In the genomic region with DNA sequence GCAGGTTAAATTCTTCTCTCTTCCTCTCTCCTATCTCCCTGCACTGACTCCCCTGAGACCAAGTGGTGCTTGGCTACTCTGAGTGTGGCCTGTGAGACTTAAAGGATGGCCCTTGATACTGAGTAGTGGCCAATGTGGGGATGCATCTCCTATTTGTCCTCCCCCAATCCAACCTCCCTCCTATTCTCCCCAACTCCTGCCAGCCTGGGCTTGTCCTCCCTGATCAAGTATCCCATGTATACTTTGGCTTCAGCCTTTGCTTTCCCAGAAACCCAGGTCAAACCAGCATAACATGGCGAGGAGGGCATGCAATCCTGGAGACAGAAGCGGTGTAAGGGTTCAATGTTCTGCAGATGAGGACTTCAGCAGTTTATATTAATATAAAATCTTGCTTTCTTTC, we compare ENCODE assay signal across 18 cellular contexts.
DNase-seq lines count a peak whose midpoint lies in the region; ATAC-seq and TF ChIP-seq lines count a peak whose summit lies in the region.
"Had no signal": no experiment of that assay in that cellular context is flagged by ENCODE, and none has a peak within 500 bp of the region (broad histone marks: within the 10 kb centered on the region; RNA-seq: fewer than 3 reads in every experiment).

No MANE protein-coding gene starts in this region.

- no peak for ATAC-seq in activated CD8-positive, alpha-beta memory T cell treated with anti-CD3 and anti-CD28 coated beads, Interleukin-2, amount 10 ng/mL, durations not matched to agents 7 days and 5 days
- ATAC-seq in lung (ENCODE audit: insufficient read depth, low FRiP score): no peak
- ATAC-seq in stimulated activated memory B cell treated with anti-CD40 and anti-IgM and Interleukin-4, amounts not matched to agents 10 μg/mL and 1 μg/mL and 100 μg/mL, for 72 hours: no peak
- ATAC-seq: A549; CD8-positive, alpha-beta T cell had no signal

- no peaks in the 10 kb centered on the region for H3K9me3 Mint-ChIP-seq in activated CD8-positive, alpha-beta memory T cell treated with anti-CD3 and anti-CD28 coated beads, Interleukin-2, amount 10 ng/mL, durations not matched to agents 7 days and 5 days (ENCODE audit: low read depth)
- H3K9me3 Mint-ChIP-seq in stimulated activated memory B cell treated with anti-CD40 and anti-IgM and Interleukin-4, amounts not matched to agents 10 μg/mL and 1 μg/mL and 100 μg/mL, for 72 hours: no peaks in the 10 kb centered on the region
- H3K9me3 Mint-ChIP-seq: CD4-positive, alpha-beta T cell; CD8-positive, alpha-beta T cell had no signal

- H3K27ac Mint-ChIP-seq in activated CD8-positive, alpha-beta memory T cell treated with anti-CD3 and anti-CD28 coated beads, Interleukin-2, amount 10 ng/mL, durations not matched to agents 7 days and 5 days: no peak overlapping the region
- no peak overlapping the region for H3K27ac Mint-ChIP-seq in stimulated activated memory B cell treated with anti-CD40 and anti-IgM and Interleukin-4, amounts not matched to agents 10 μg/mL and 1 μg/mL and 100 μg/mL, for 72 hours
- H3K27ac Mint-ChIP-seq: B cell; CD4-positive, alpha-beta T cell; CD8-positive, alpha-beta T cell had no signal

- H3K27me3 ChIP-seq in esophagus muscularis mucosa (peaks cover 0 to 11% (median 0%) of the 10 kb centered on the region in 4 donors), lung (ENCODE audit: control insufficient read depth, insufficient read depth) (no peaks in the 10 kb centered on the region)
- H3K27me3 ChIP-seq: BLaER1 treated with 17β-estradiol and CSF1 and Interleukin-3, amounts not matched to agents 10 nM and 100 nM had no signal

- TF ChIP-seq CTCF in esophagus muscularis mucosa (IDR thresholded peaks at IDR 0.05): no peak
- TF ChIP-seq CTCF in lung (IDR thresholded peaks at IDR 0.05; ENCODE audit: control extremely low read depth, extremely low read depth): no peak

- TF ChIP-seq POLR2A in esophagus muscularis mucosa (IDR thresholded peaks at IDR 0.05; ENCODE audit: low read depth): no peak

- intact Hi-C loops in esophagus muscularis mucosa (cut with DNase I): no loop called here

- DNase-seq in activated CD8-positive, alpha-beta memory T cell treated with anti-CD3 and anti-CD28 coated beads, Interleukin-2, amount 10 ng/mL, durations not matched to agents 7 days and 5 days: peak; percentile 18
- no peak for DNase-seq in activated CD8-positive, alpha-beta memory T cell treated with anti-CD3 and anti-CD28 coated beads, Interleukin-2, amount 50 U/mL, for 48 hours
- DNase-seq in esophagus muscularis mucosa (ENCODE audit: extremely low spot score) (peak; percentile 77), lung (ENCODE audit: low spot score) (peak; percentile 11), caudate nucleus (lab: John Stamatoyannopoulos, UW) (no peak)
- DNase-seq: AML-193; Caco-2; Calu3; CD4-positive, alpha-beta T cell; CD8-positive, alpha-beta T cell; DMS79 treated with DMSO at 0.1 percent for 48 hours; GF-D8 had no signal

- H3K9me3 ChIP-seq in esophagus muscularis mucosa: no peaks in the 10 kb centered on the region
- peaks cover 0 to 3% of the 10 kb centered on the region in 2 donors for H3K9me3 ChIP-seq in lung (ENCODE audit: control insufficient read depth in 2 of 2, insufficient read depth in 1 of 2, low read length in 1 of 2)
- H3K9me3 ChIP-seq: A549; BLaER1 treated with 17β-estradiol and CSF1 and Interleukin-3, amounts not matched to agents 10 nM and 100 nM; Caco-2 had no signal

- no peaks in the 10 kb centered on the region for H3K36me3 Mint-ChIP-seq in activated CD8-positive, alpha-beta memory T cell treated with anti-CD3 and anti-CD28 coated beads, Interleukin-2, amount 10 ng/mL, durations not matched to agents 7 days and 5 days
- no peaks in the 10 kb centered on the region for H3K36me3 Mint-ChIP-seq in stimulated activated memory B cell treated with anti-CD40 and anti-IgM and Interleukin-4, amounts not matched to agents 10 μg/mL and 1 μg/mL and 100 μg/mL, for 72 hours
- H3K36me3 Mint-ChIP-seq: CD8-positive, alpha-beta T cell had no signal

- CTCF ChIA-PET in activated CD8-positive, alpha-beta memory T cell treated with anti-CD3 and anti-CD28 coated beads, Interleukin-2, amount 10 ng/mL, durations not matched to agents 7 days and 5 days (lab: Charles Lee): no interaction called here

- no peak overlapping the region for H3K4me3 ChIP-seq in esophagus muscularis mucosa
- no peak overlapping the region for H3K4me3 ChIP-seq in lung
- H3K4me3 ChIP-seq: A549; BLaER1 treated with 17β-estradiol and CSF1 and Interleukin-3, amounts not matched to agents 10 nM and 100 nM had no signal

- H3K4me1 ChIP-seq in esophagus muscularis mucosa (no peaks in the 10 kb centered on the region), lung (ENCODE audit: control insufficient read depth in 2 of 2, insufficient read depth in 2 of 2, low read length in 2 of 2) (no peaks in the 10 kb centered on the region)
- H3K4me1 ChIP-seq: A549, Caco-2 had no signal

- no peaks in the 10 kb centered on the region for H3K36me3 ChIP-seq in esophagus muscularis mucosa
- H3K36me3 ChIP-seq in lung (ENCODE audit: control insufficient read depth in 2 of 2, insufficient read depth in 2 of 2, low read length in 2 of 2): no peaks in the 10 kb centered on the region
- H3K36me3 ChIP-seq: BLaER1 treated with 17β-estradiol and CSF1 and Interleukin-3, amounts not matched to agents 10 nM and 100 nM had no signal

- H3K4me3 Mint-ChIP-seq in activated CD8-positive, alpha-beta memory T cell treated with anti-CD3 and anti-CD28 coated beads, Interleukin-2, amount 10 ng/mL, durations not matched to agents 7 days and 5 days: no peak overlapping the region
- no peak overlapping the region for H3K4me3 Mint-ChIP-seq in stimulated activated memory B cell treated with anti-CD40 and anti-IgM and Interleukin-4, amounts not matched to agents 10 μg/mL and 1 μg/mL and 100 μg/mL, for 72 hours
- H3K4me3 Mint-ChIP-seq: B cell; CD4-positive, alpha-beta T cell; CD8-positive, alpha-beta T cell had no signal

- no peak for TF ChIP-seq EP300 in esophagus muscularis mucosa (IDR thresholded peaks at IDR 0.05)

- peaks cover 4% of the 10 kb centered on the region for H3K4me1 Mint-ChIP-seq in activated CD8-positive, alpha-beta memory T cell treated with anti-CD3 and anti-CD28 coated beads, Interleukin-2, amount 10 ng/mL, durations not matched to agents 7 days and 5 days
- no peaks in the 10 kb centered on the region for H3K4me1 Mint-ChIP-seq in stimulated activated memory B cell treated with anti-CD40 and anti-IgM and Interleukin-4, amounts not matched to agents 10 μg/mL and 1 μg/mL and 100 μg/mL, for 72 hours
- H3K4me1 Mint-ChIP-seq: B cell had no signal

- WGBS in esophagus muscularis mucosa: 100% methylated on average over 2 of the region's 2 CpGs
- WGBS in lung, 2 donors: 89 to 93% methylated on average over 2 of the region's 2 CpGs

- H3K27ac ChIP-seq in esophagus muscularis mucosa (replicated peaks in 1 of 4) (no peak overlapping the region), lung (ENCODE audit: low read depth in 1 of 2, low read length in 1 of 2) (no peak overlapping the region), caudate nucleus (ENCODE audit: low read depth, low read length) (no peak overlapping the region)
- H3K27ac ChIP-seq: 22Rv1; A549; BLaER1 treated with 17β-estradiol and CSF1 and Interleukin-3, amounts not matched to agents 10 nM and 100 nM; C4-2B had no signal

- H3K27me3 Mint-ChIP-seq in activated CD8-positive, alpha-beta memory T cell treated with anti-CD3 and anti-CD28 coated beads, Interleukin-2, amount 10 ng/mL, durations not matched to agents 7 days and 5 days: peaks cover 13% of the 10 kb centered on the region
- H3K27me3 Mint-ChIP-seq in stimulated activated memory B cell treated with anti-CD40 and anti-IgM and Interleukin-4, amounts not matched to agents 10 μg/mL and 1 μg/mL and 100 μg/mL, for 72 hours: no peaks in the 10 kb centered on the region

Comparison
In these comparisons a context has a peak if more than half of its experiments do, and no peak if none do; other contexts are left out.
1. DNase-seq: peak in activated CD8-positive, alpha-beta memory T cell treated with anti-CD3 and anti-CD28 coated beads, Interleukin-2, amount 10 ng/mL, durations not matched to agents 7 days and 5 days (single experiment), esophagus muscularis mucosa (single experiment) and lung (single experiment); none in activated CD8-positive, alpha-beta memory T cell treated with anti-CD3 and anti-CD28 coated beads, Interleukin-2, amount 50 U/mL, for 48 hours (single experiment) and caudate nucleus (0 of 61).